In genomic region chr9:95264954-95265615, GRCh38 we compare ENCODE assay signal across 10 cellular contexts. TPM values are rescaled to one million over a fixed set of nuclear protein-coding genes. Genes with fewer than 3 reads are reported as not detected.
DNase-seq lines count a peak whose midpoint lies in the region; ATAC-seq, FAIRE-seq and TF ChIP-seq lines count a peak whose summit lies in the region.
"Had no signal": no experiment of that assay in that cellular context is flagged by ENCODE, and none has a peak within 500 bp of the region (broad histone marks: within the 10 kb centered on the region; RNA-seq: fewer than 3 reads in every experiment).

No MANE protein-coding gene starts in this region.

- no peak overlapping the region for H3K9ac ChIP-seq in kidney (ENCODE audit: low read length in 2 of 2)

- no peaks in the 10 kb centered on the region for H3K27me3 Mint-ChIP-seq in activated T-helper 17 cell treated with anti-CD3 and anti-CD28 coated beads, Interleukin-2, amount 50 U/mL, for 72 hours
- no peaks in the 10 kb centered on the region for H3K27me3 Mint-ChIP-seq in activated naive CD4-positive, alpha-beta T cell treated with anti-CD3 and anti-CD28 coated beads, Interleukin-2, amount 10 ng/mL, durations not matched to agents 7 days and 5 days

- no peak overlapping the region for H3K4me3 ChIP-seq in AG04449 (ENCODE audit: low read depth, low read length)
- H3K4me3 ChIP-seq in kidney (ENCODE audit: low read length in 2 of 2), result no peak overlapping the region
- H3K4me3 ChIP-seq: thyroid gland had no signal

- no peaks in the 10 kb centered on the region for H3K36me3 Mint-ChIP-seq in activated T-helper 17 cell treated with anti-CD3 and anti-CD28 coated beads, Interleukin-2, amount 50 U/mL, for 72 hours (ENCODE audit: low read depth)
- H3K36me3 Mint-ChIP-seq in activated naive CD4-positive, alpha-beta T cell treated with anti-CD3 and anti-CD28 coated beads, Interleukin-2, amount 10 ng/mL, durations not matched to agents 7 days and 5 days, result peaks cover 3% of the 10 kb centered on the region

- H3K27ac ChIP-seq in kidney (ENCODE audit: low read depth in 2 of 2, low read length in 2 of 2), result no peak overlapping the region
- H3K27ac ChIP-seq: thyroid gland had no signal

- CTCF ChIA-PET in AG04449 (lab: Yijun Ruan, JAX), result interaction anchor here (0.6 to 2.9 kb wide), 18 partner anchors 9 to 1095 kb away, joined by 3 to 14 read pairs (median 4); no protein-coding TSS in a partner anchor
- CTCF ChIA-PET in activated naive CD4-positive, alpha-beta T cell treated with anti-CD3 and anti-CD28 coated beads, Interleukin-2, amount 10 ng/mL, durations not matched to agents 7 days and 5 days (lab: Charles Lee), result interaction anchor here (1.2 to 1.7 kb wide), 4 partner anchors 16 to 644 kb away, joined by 3 to 6 read pairs (median 4); no protein-coding TSS in a partner anchor

- H3K36me3 ChIP-seq in kidney (ENCODE audit: control insufficient read depth in 1 of 2, insufficient read depth in 2 of 2, low read length in 2 of 2), result no peaks in the 10 kb centered on the region
- H3K36me3 ChIP-seq: thyroid gland had no signal

- no peak for DNase-seq in AG04449 (ENCODE audit: low read depth, low spot score)
- DNase-seq in HCEC 1CT, result peak; percentile 47
- no peak for DNase-seq in kidney
- DNase-seq in activated naive CD4-positive, alpha-beta T cell treated with anti-CD3 and anti-CD28 coated beads, Interleukin-2, amount 10 ng/mL, durations not matched to agents 7 days and 5 days, result no peak
- DNase-seq in NCI-H2029 (lab: John Stamatoyannopoulos, UW), result no peak
- no peak for DNase-seq in stimulated activated CD8-positive, alpha-beta memory T cell treated with anti-CD3 and anti-CD28 coated beads, Interleukin-4, amount 100 ng/mL, for 48 hours
- DNase-seq: thyroid gland had no signal

- no peaks in the 10 kb centered on the region for H3K9me3 Mint-ChIP-seq in activated T-helper 17 cell treated with anti-CD3 and anti-CD28 coated beads, Interleukin-2, amount 50 U/mL, for 72 hours
- no peaks in the 10 kb centered on the region for H3K9me3 Mint-ChIP-seq in activated naive CD4-positive, alpha-beta T cell treated with anti-CD3 and anti-CD28 coated beads, Interleukin-2, amount 10 ng/mL, durations not matched to agents 7 days and 5 days

- H3K9me3 ChIP-seq in kidney (ENCODE audit: control insufficient read depth in 1 of 2, low read length in 2 of 2), result no peaks in the 10 kb centered on the region
- H3K9me3 ChIP-seq: thyroid gland had no signal

- no peak overlapping the region for H3K4me3 Mint-ChIP-seq in activated T-helper 17 cell treated with anti-CD3 and anti-CD28 coated beads, Interleukin-2, amount 50 U/mL, for 72 hours
- H3K4me3 Mint-ChIP-seq in activated naive CD4-positive, alpha-beta T cell treated with anti-CD3 and anti-CD28 coated beads, Interleukin-2, amount 10 ng/mL, durations not matched to agents 7 days and 5 days, result no peak overlapping the region

- peaks cover 16% of the 10 kb centered on the region for H3K4me1 Mint-ChIP-seq in activated T-helper 17 cell treated with anti-CD3 and anti-CD28 coated beads, Interleukin-2, amount 50 U/mL, for 72 hours
- H3K4me1 Mint-ChIP-seq in activated naive CD4-positive, alpha-beta T cell treated with anti-CD3 and anti-CD28 coated beads, Interleukin-2, amount 10 ng/mL, durations not matched to agents 7 days and 5 days, result peaks cover 46% of the 10 kb centered on the region

- H3K27ac Mint-ChIP-seq in activated T-helper 17 cell treated with anti-CD3 and anti-CD28 coated beads, Interleukin-2, amount 50 U/mL, for 72 hours, result peak overlapping the region; percentile 39
- no peak overlapping the region for H3K27ac Mint-ChIP-seq in activated naive CD4-positive, alpha-beta T cell treated with anti-CD3 and anti-CD28 coated beads, Interleukin-2, amount 10 ng/mL, durations not matched to agents 7 days and 5 days

- intact Hi-C loops in kidney (cut with DNase I), result no loop called here

- FAIRE-seq in kidney (lab: Jason Lieb, UNC), result peak; percentile 8

- POLR2A ChIA-PET in AG04449 (lab: Yijun Ruan, JAX), result no interaction called here

- peaks cover 9 to 18% of the 10 kb centered on the region in 2 donors for H3K4me1 ChIP-seq in kidney (ENCODE audit: control insufficient read depth in 1 of 2, insufficient read depth in 1 of 2, low read depth in 1 of 2, low read length in 2 of 2)

- no peak for ATAC-seq in activated T-helper 17 cell treated with anti-CD3 and anti-CD28 coated beads, Interleukin-2, amount 50 U/mL, for 72 hours (replicated peaks)
- ATAC-seq in GM21786 (IDR thresholded peaks at IDR 0.05; ENCODE audit: unreplicated experiment), result no peak
- ATAC-seq: esophagus mucosa had no signal

- TF ChIP-seq CTCF in AG04449 (IDR thresholded peaks at IDR 0.05; ENCODE audit: insufficient read depth, low read length, missing control alignments) (peak; percentile 32), kidney (IDR thresholded peaks at IDR 0.05; ENCODE audit: borderline replicate concordance, extremely low read depth, insufficient read depth) (peak; percentile 50)

RNA-seq across cellular contexts. Expression of gene FANCC, which starts 52.4 kb away (rescaled TPM):
- 10 to 100 TPM in 1 of 2 donors, 1 to 10 TPM in 1; 8.8 to 13.8 TPM for total RNA-seq in activated T-helper 17 cell treated with anti-CD3 and anti-CD28 coated beads, Interleukin-2, amount 50 U/mL, for 72 hours
- total RNA-seq in kidney, result 10.8 TPM
- polyA plus RNA-seq in kidney (ENCODE audit: insufficient read depth, low read depth, low replicate concordance), result 7.5 TPM
